Comparison of ENCODE assay signal across 17 cellular contexts in the genomic region with DNA sequence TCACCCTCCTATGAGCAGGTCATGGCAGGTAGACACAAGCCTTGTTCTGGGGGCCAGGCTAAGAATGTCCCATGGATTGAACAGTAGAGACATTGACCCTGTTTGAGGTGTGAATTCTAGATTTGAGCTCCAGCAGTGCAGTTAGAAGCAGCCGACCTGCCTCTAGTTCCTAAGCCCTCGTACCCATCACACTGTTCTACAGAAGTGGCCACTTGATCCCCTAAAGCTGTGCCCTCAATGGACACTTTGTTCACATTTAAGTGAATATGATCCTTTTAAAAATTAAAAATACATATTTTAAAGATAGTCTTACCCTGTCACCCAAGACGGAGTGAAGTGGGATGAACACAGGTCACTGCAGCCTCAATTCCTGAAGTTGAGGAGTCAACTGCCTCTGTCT.
A peak's percentile ranks its signal among the peaks of the same experiment; 100 is the strongest.
DNase-seq lines count a peak whose midpoint lies in the region; TF ChIP-seq lines count a peak whose summit lies in the region.
"Had no signal": no experiment of that assay in that cellular context is flagged by ENCODE, and none has a peak within 500 bp of the region (broad histone marks: within the 10 kb centered on the region; RNA-seq: fewer than 3 reads in every experiment).

No MANE protein-coding gene starts in this region.

- H3K9me3 ChIP-seq in GM23248 (ENCODE audit: low read depth), result no peaks in the 10 kb centered on the region
- H3K9me3 ChIP-seq: A549; BLaER1 treated with 17β-estradiol and CSF1 and Interleukin-3, amounts not matched to agents 10 nM and 100 nM; Caco-2 had no signal

- H3K9me2 ChIP-seq in GM23248 (ENCODE audit: insufficient read depth), result no peaks in the 10 kb centered on the region

- WGBS in GM23248 (ENCODE audit: low coverage in 1 of 2, low lambda C conversion rate in 2 of 2, missing lambda C conversion rate in 2 of 2), 2 experiments, result 56 to 62% methylated on average over 3 of the region's 3 CpGs

- TF ChIP-seq CTCF in neural crest cell (conservative IDR thresholded peaks at IDR 0.05), result no peak

- peaks cover 4% of the 10 kb centered on the region for H3K27me3 Mint-ChIP-seq in neural crest cell (ENCODE audit: low read depth)

- no peaks in the 10 kb centered on the region for H3K4me1 Mint-ChIP-seq in neural crest cell
- H3K4me1 Mint-ChIP-seq: B cell had no signal

- no peaks in the 10 kb centered on the region for H3K36me3 Mint-ChIP-seq in neural crest cell (ENCODE audit: low read depth)
- H3K36me3 Mint-ChIP-seq: CD8-positive, alpha-beta T cell had no signal

- H3K27ac ChIP-seq in GM23248, result no peak overlapping the region
- H3K27ac ChIP-seq: 22Rv1; A549; BLaER1 treated with 17β-estradiol and CSF1 and Interleukin-3, amounts not matched to agents 10 nM and 100 nM; C4-2B had no signal

- no peaks in the 10 kb centered on the region for H3F3A ChIP-seq in GM23248 (ENCODE audit: insufficient read depth)

- H2AFZ ChIP-seq in GM23248, result no peak overlapping the region

- peaks cover 37% of the 10 kb centered on the region for H3K27me3 ChIP-seq in GM23248 (replicated peaks; ENCODE audit: insufficient read depth)
- H3K27me3 ChIP-seq: BLaER1 treated with 17β-estradiol and CSF1 and Interleukin-3, amounts not matched to agents 10 nM and 100 nM had no signal

- H3K79me2 ChIP-seq in GM23248 (ENCODE audit: insufficient read depth), result no peaks in the 10 kb centered on the region

- H3K4me1 ChIP-seq in GM23248 (ENCODE audit: insufficient read depth), result no peaks in the 10 kb centered on the region
- H3K4me1 ChIP-seq: A549, Caco-2 had no signal

- H4K20me1 ChIP-seq in GM23248 (ENCODE audit: insufficient read depth), result no peaks in the 10 kb centered on the region
- H4K20me1 ChIP-seq: BLaER1 treated with 17β-estradiol and CSF1 and Interleukin-3, amounts not matched to agents 10 nM and 100 nM had no signal

- no peak overlapping the region for H3K9ac ChIP-seq in GM23248
- H3K9ac ChIP-seq: BLaER1 treated with 17β-estradiol and CSF1 and Interleukin-3, amounts not matched to agents 10 nM and 100 nM had no signal

- no peak overlapping the region for H3K4me2 ChIP-seq in GM23248 (ENCODE audit: unreplicated experiment)
- H3K4me2 ChIP-seq: A549; BLaER1 treated with 17β-estradiol and CSF1 and Interleukin-3, amounts not matched to agents 10 nM and 100 nM had no signal

- no peaks in the 10 kb centered on the region for H3K9me3 Mint-ChIP-seq in neural crest cell
- H3K9me3 Mint-ChIP-seq: CD4-positive, alpha-beta T cell; CD8-positive, alpha-beta T cell had no signal

- H3K36me3 ChIP-seq in GM23248 (ENCODE audit: low read depth), result no peaks in the 10 kb centered on the region
- H3K36me3 ChIP-seq: BLaER1 treated with 17β-estradiol and CSF1 and Interleukin-3, amounts not matched to agents 10 nM and 100 nM had no signal

- no peak overlapping the region for H3K4me3 Mint-ChIP-seq in neural crest cell
- H3K4me3 Mint-ChIP-seq: B cell; CD4-positive, alpha-beta T cell; CD8-positive, alpha-beta T cell had no signal

- peak overlapping the region; percentile 37 for H3K27ac Mint-ChIP-seq in neural crest cell (ENCODE audit: unreplicated experiment)
- H3K27ac Mint-ChIP-seq: B cell; CD4-positive, alpha-beta T cell; CD8-positive, alpha-beta T cell had no signal

- H3K4me3 ChIP-seq in GM23248, result no peak overlapping the region
- H3K4me3 ChIP-seq: A549; BLaER1 treated with 17β-estradiol and CSF1 and Interleukin-3, amounts not matched to agents 10 nM and 100 nM had no signal

- in situ Hi-C loops in GM23248 (cut with MboI), result loop anchor here (10.0 kb wide), 1 partner anchor 65 kb away; no protein-coding TSS in a partner anchor

- peak; percentile 0 for DNase-seq in NCI-H1092 treated with DMSO at 0.1 percent for 48 hours (lab: John Stamatoyannopoulos, UW)
- no peak for DNase-seq in NCI-H1092 (lab: John Stamatoyannopoulos, UW)
- DNase-seq in neural crest cell (ENCODE audit: low read depth, low spot score), result no peak
- DNase-seq in GM23248, result no peak
- DNase-seq in KG1 (lab: John Stamatoyannopoulos, UW), result no peak
- DNase-seq: AML-193; Caco-2; Calu3; CD4-positive, alpha-beta T cell; CD8-positive, alpha-beta T cell; DMS79 treated with DMSO at 0.1 percent for 48 hours; GF-D8 had no signal
